In genomic region chr6:3312604-3313167, GRCh38 we compare ENCODE assay signal across 17 cellular contexts. TPM values are rescaled to one million over a fixed set of nuclear protein-coding genes. Genes with fewer than 3 reads are reported as not detected.
DNase-seq lines count a peak whose midpoint lies in the region; ATAC-seq and TF ChIP-seq lines count a peak whose summit lies in the region.
"Had no signal": no experiment of that assay in that cellular context is flagged by ENCODE, and none has a peak within 500 bp of the region (broad histone marks: within the 10 kb centered on the region; RNA-seq: fewer than 3 reads in every experiment).

No MANE protein-coding gene starts in this region.

- no peaks in the 10 kb centered on the region for H3K9me3 Mint-ChIP-seq in chondrocyte (ENCODE audit: low read depth)
- no peaks in the 10 kb centered on the region for H3K9me3 Mint-ChIP-seq in HFFc6
- H3K9me3 Mint-ChIP-seq: activated B cell treated with CpG ODN at 0.5 μM for 24 hours, CD14-positive monocyte had no signal

- 19% methylated on average over 6 of the region's 11 CpGs for WGBS in SK-N-SH (ENCODE audit: low lambda C conversion rate)
- WGBS in right lobe of liver (ENCODE audit: insufficient coverage, low coverage, low lambda C conversion rate, missing lambda C conversion rate), result 67% methylated on average over 1 of the region's 11 CpGs
- WGBS in spleen, 5 donors, result 66 to 83% (median 74%) methylated on average over 5 to 11 of the region's 11 CpGs
- 76 to 80% (median 77%) methylated on average over 10 to 11 of the region's 11 CpGs for WGBS in ovary, 3 donors

- H3K4me1 ChIP-seq in SK-N-SH (ENCODE audit: control insufficient read depth in 1 of 2, insufficient read depth in 2 of 2, low read depth in 1 of 2, low read length in 1 of 2) (peaks cover 0 to 6% of the 10 kb centered on the region in 2 experiments; a peak in 1 of 4 replicates), right lobe of liver (no peaks in the 10 kb centered on the region), spleen (peaks cover 0 to under 1% (median 0%) of the 10 kb centered on the region in 6 donors), ovary (ENCODE audit: insufficient read depth) (no peaks in the 10 kb centered on the region)
- H3K4me1 ChIP-seq: foreskin keratinocyte, uterus had no signal

- H3K27me3 ChIP-seq in SK-N-SH (ENCODE audit: insufficient read depth), result peaks cover 71% of the 10 kb centered on the region
- no peaks in the 10 kb centered on the region for H3K27me3 ChIP-seq in right lobe of liver
- peaks cover 0 to 8% (median 0%) of the 10 kb centered on the region in 7 donors for H3K27me3 ChIP-seq in spleen (replicated peaks in 1 of 7)
- no peaks in the 10 kb centered on the region for H3K27me3 ChIP-seq in ovary
- H3K27me3 ChIP-seq: foreskin keratinocyte, uterus had no signal

- no peak overlapping the region for H3K4me3 ChIP-seq in SK-N-SH (ENCODE audit: low read depth in 2 of 2, low read length in 1 of 2)
- H3K4me3 ChIP-seq in right lobe of liver, result no peak overlapping the region
- H3K4me3 ChIP-seq in spleen, result no peak overlapping the region
- no peak overlapping the region for H3K4me3 ChIP-seq in ovary
- H3K4me3 ChIP-seq: GM12878, uterus had no signal

- CTCF ChIA-PET in SK-N-SH (lab: Yijun Ruan, JAX), result no interaction called here

- no peaks in the 10 kb centered on the region for H3K9me3 ChIP-seq in SK-N-SH
- H3K9me3 ChIP-seq in right lobe of liver, result no peaks in the 10 kb centered on the region
- no peaks in the 10 kb centered on the region for H3K9me3 ChIP-seq in spleen
- H3K9me3 ChIP-seq in ovary, result no peaks in the 10 kb centered on the region
- H3K9me3 ChIP-seq: uterus had no signal

- H3K36me3 Mint-ChIP-seq in chondrocyte (ENCODE audit: low read depth), result peaks cover 2% of the 10 kb centered on the region
- H3K36me3 Mint-ChIP-seq in HFFc6 (ENCODE audit: low read depth), result no peaks in the 10 kb centered on the region
- H3K36me3 Mint-ChIP-seq: CD14-positive monocyte had no signal

- TF ChIP-seq CTCF in SK-N-SH (IDR thresholded peaks at IDR 0.05), result no peak
- TF ChIP-seq CTCF in chondrocyte (IDR thresholded peaks at IDR 0.05), result no peak
- no peak for TF ChIP-seq CTCF in right lobe of liver (IDR thresholded peaks at IDR 0.05)
- TF ChIP-seq CTCF in spleen (IDR thresholded peaks at IDR 0.05 in 8 of 11, conservative IDR thresholded peaks at IDR 0.05 in 3 of 11), result no peak
- TF ChIP-seq CTCF in ovary (IDR thresholded peaks at IDR 0.05), result no peak
- TF ChIP-seq CTCF in HFFc6 (IDR thresholded peaks at IDR 0.05), result no peak

- H3K4me3 Mint-ChIP-seq in chondrocyte (ENCODE audit: unreplicated experiment) (no peak overlapping the region), HFFc6 (no peak overlapping the region)
- H3K4me3 Mint-ChIP-seq: activated B cell treated with CpG ODN at 0.5 μM for 24 hours, CD14-positive monocyte had no signal

- H3K27me3 Mint-ChIP-seq in chondrocyte (ENCODE audit: low read depth) (no peaks in the 10 kb centered on the region), HFFc6 (ENCODE audit: insufficient read depth) (peaks cover 45% of the 10 kb centered on the region)

- no peaks in the 10 kb centered on the region for H4K20me1 ChIP-seq in SK-N-SH (ENCODE audit: insufficient read depth)

- TF ChIP-seq POLR2A in right lobe of liver (IDR thresholded peaks at IDR 0.05) (no peak), spleen (IDR thresholded peaks at IDR 0.05) (no peak), ovary (IDR thresholded peaks at IDR 0.05) (no peak)

- no peaks in the 10 kb centered on the region for H3K9me2 ChIP-seq in SK-N-SH

- TF ChIP-seq RAD21 in SK-N-SH (IDR thresholded peaks at IDR 0.05; ENCODE audit: low read length), result no peak

- no peaks in the 10 kb centered on the region for H3F3A ChIP-seq in SK-N-SH (replicated peaks; ENCODE audit: insufficient read depth)

- H3K36me3 ChIP-seq in SK-N-SH (replicated peaks in 1 of 2; ENCODE audit: control insufficient read depth in 1 of 2, insufficient read depth in 2 of 2, low read length in 1 of 2) (no peaks in the 10 kb centered on the region), right lobe of liver (no peaks in the 10 kb centered on the region), spleen (no peaks in the 10 kb centered on the region), ovary (no peaks in the 10 kb centered on the region)
- H3K36me3 ChIP-seq: uterus had no signal

- DNase-seq in SK-N-SH, result peak; percentile 50
- peak; percentile 89 for DNase-seq in chondrocyte (ENCODE audit: low spot score)
- peak in 1 of 3 donors; percentile 48 for DNase-seq in right lobe of liver
- DNase-seq in spleen, result peak; percentile 73
- DNase-seq in ovary, result no peak
- no peak for DNase-seq in NCI-H526 (lab: John Stamatoyannopoulos, UW)
- no peak for DNase-seq in HFFc6
- DNase-seq: activated B cell treated with CpG ODN at 0.5 μM for 24 hours, foreskin keratinocyte, kidney glomerular epithelial cell, NCI-H2107, NCI-H526 treated with DMSO at 0.1 percent for 48 hours, T-helper 2 cell had no signal

- peaks cover 10% of the 10 kb centered on the region for H3K4me1 Mint-ChIP-seq in chondrocyte (ENCODE audit: low read depth)
- H3K4me1 Mint-ChIP-seq in HFFc6 (ENCODE audit: low read depth), result no peaks in the 10 kb centered on the region
- H3K4me1 Mint-ChIP-seq: activated B cell treated with CpG ODN at 0.5 μM for 24 hours, CD14-positive monocyte had no signal

- no peak overlapping the region for H3K9ac ChIP-seq in SK-N-SH

- no peak overlapping the region for H3K4me2 ChIP-seq in SK-N-SH

- H3K27ac ChIP-seq in SK-N-SH (ENCODE audit: low read depth in 2 of 2, low read length in 1 of 2) (no peak overlapping the region), right lobe of liver (no peak overlapping the region), spleen (no peak overlapping the region), ovary (no peak overlapping the region)
- H3K27ac ChIP-seq: foreskin keratinocyte, uterus had no signal

- TF ChIP-seq EP300 in SK-N-SH (IDR thresholded peaks at IDR 0.05; ENCODE audit: borderline replicate concordance in 1 of 2, low read depth in 1 of 2, low read length in 1 of 2) (no peak), ovary (IDR thresholded peaks at IDR 0.05) (no peak)

- intact Hi-C loops in right lobe of liver (cut with DNase I), result no loop called here
- intact Hi-C loops in spleen (cut with DNase I; ENCODE audit: low total_unique reads), result no loop called here
- intact Hi-C loops in ovary (cut with DNase I), result no loop called here

- POLR2A ChIA-PET in SK-N-SH (lab: Yijun Ruan, JAX), result no interaction called here

- no peak overlapping the region for H2AFZ ChIP-seq in SK-N-SH (ENCODE audit: low read depth)

- no peaks in the 10 kb centered on the region for H3K79me2 ChIP-seq in SK-N-SH (ENCODE audit: insufficient read depth)

- H3K27ac Mint-ChIP-seq in chondrocyte (ENCODE audit: unreplicated experiment) (no peak overlapping the region), HFFc6 (no peak overlapping the region)
- H3K27ac Mint-ChIP-seq: activated B cell treated with CpG ODN at 0.5 μM for 24 hours, CD14-positive monocyte had no signal

- ATAC-seq in SK-N-SH treated with all-trans-retinoic acid at 6 μM for 48 hours, result no peak
- ATAC-seq in right lobe of liver, result peak; percentile 53 to 77 (median 70)
- ATAC-seq: foreskin keratinocyte, GM12878 had no signal

TF ChIP-seq in SK-N-SH, 30 proteins besides CTCF, POLR2A, EP300 and RAD21 (continues in another document):
- TF ChIP-seq CHD2 (IDR thresholded peaks at IDR 0.05; ENCODE audit: low read length, partially characterized antibody), result no peak
- TF ChIP-seq MXI1 (IDR thresholded peaks at IDR 0.05; ENCODE audit: low read depth, low read length), result 0 out of 2 replicates have a peak, but pooled peaks have one; percentile 40
- no peak for TF ChIP-seq FOXJ3 (CRISPR knock-in tag; IDR thresholded peaks at IDR 0.05)

TF ChIP-seq in SK-N-SH treated with all-trans-retinoic acid at 6 μM for 48 hours, 23 proteins besides CTCF, POLR2A, EP300 and RAD21 (continues in another document):
- TF ChIP-seq OSR1 (CRISPR knock-in tag; IDR thresholded peaks at IDR 0.05) (no peak), CREB5 (CRISPR knock-in tag; IDR thresholded peaks at IDR 0.05; ENCODE audit: low read depth) (no peak), POU6F1 (CRISPR knock-in tag; IDR thresholded peaks at IDR 0.05; ENCODE audit: borderline replicate concordance, low read depth) (no peak), ZFP3 (CRISPR knock-in tag; IDR thresholded peaks at IDR 0.05) (no peak), ESRRG (CRISPR knock-in tag; IDR thresholded peaks at IDR 0.05) (no peak), ZFP30 (CRISPR knock-in tag; IDR thresholded peaks at IDR 0.05) (no peak), ZC3H10 (CRISPR knock-in tag; IDR thresholded peaks at IDR 0.05) (no peak), SNAI2 (CRISPR knock-in tag; IDR thresholded peaks at IDR 0.05) (no peak)

RNA-seq across cellular contexts. Expression of gene PSMG4, which starts 53.9 kb away (rescaled TPM):
- polyA plus RNA-seq in SK-N-SH (2012; rRNA removed) (60.0 and 61.3 TPM in 2 replicates), spleen (10 to 100 TPM; 39.0 to 41.6 (median 39.6) TPM), ovary (10 to 100 TPM in 1 of 2 donors, 1 to 10 TPM in 1; 8.5 to 34.8 TPM)
- 46.7 and 55.4 TPM in 2 replicates for polyA plus RNA-seq in SK-N-SH (2012; cell fraction: cytosol; rRNA removed)
- 38.1 and 46.5 TPM in 2 replicates for polyA plus RNA-seq in SK-N-SH (2012; cell fraction: nucleus; rRNA removed)
- total RNA-seq in chondrocyte (16.2 to 24.7 TPM (median 17.2 TPM) in 3 replicates), right lobe of liver (10 to 100 TPM in 5 of 6 experiments, 1 to 10 TPM in 1; 9.4 to 15.4 (median 11.0) TPM), spleen (10 to 100 TPM; 12.1 to 21.0 (median 17.3) TPM), ovary (10 to 100 TPM; 13.9 to 24.3 (median 22.7) TPM)
- total RNA-seq in HFFc6 (2021; fragmentation: NEBNext Ultra II Directional; extraction: Animal tissue kit (Norgen Biotek cat#: 25700)), result 10 to 100 TPM; 14.9 to 20.1 (median 17.6) TPM

Comparison
In these comparisons a context has a peak if more than half of its experiments do, and no peak if none do; other contexts are left out.
1. DNase-seq: peak in SK-N-SH (single experiment), chondrocyte (single experiment) and spleen (single experiment); none in ovary (0 of 5), NCI-H526 (0 of 2) and HFFc6 (single experiment).